Comparison of ENCODE assay signal across 12 cellular contexts in genomic region chr2:20592106-20593071, GRCh38. TPM values are rescaled to one million over a fixed set of nuclear protein-coding genes. Genes with fewer than 3 reads are reported as not detected.
DNase-seq lines count a peak whose midpoint lies in the region; ATAC-seq and TF ChIP-seq lines count a peak whose summit lies in the region.
"Had no signal": no experiment of that assay in that cellular context is flagged by ENCODE, and none has a peak within 500 bp of the region (broad histone marks: within the 10 kb centered on the region; RNA-seq: fewer than 3 reads in every experiment).

No MANE protein-coding gene starts in this region.

- no peak overlapping the region for H3K9ac ChIP-seq in mesenchymal stem cell (ENCODE audit: low read length)

- TF ChIP-seq CTCF in right atrium auricular region (IDR thresholded peaks at IDR 0.05) = no peak
- TF ChIP-seq CTCF in ascending aorta (IDR thresholded peaks at IDR 0.05) = no peak

- peaks cover 3 to 71% of the 10 kb centered on the region in 2 donors for H3K4me1 ChIP-seq in right atrium auricular region
- peaks cover 9 to 22% of the 10 kb centered on the region in 2 donors for H3K4me1 ChIP-seq in ascending aorta
- peaks cover 47% of the 10 kb centered on the region for H3K4me1 ChIP-seq in mesenchymal stem cell (ENCODE audit: control insufficient read depth, insufficient read depth, low read depth, low read length)
- H3K4me1 ChIP-seq in aorta (ENCODE audit: control insufficient read depth in 1 of 2, insufficient read depth in 2 of 2, low read length in 2 of 2) = peaks cover 0 to 4% of the 10 kb centered on the region in 2 donors

- H4K91ac ChIP-seq in mesenchymal stem cell (ENCODE audit: low read length) = peak overlapping the region; percentile 93

- H3K4me2 ChIP-seq in mesenchymal stem cell (ENCODE audit: low read length, poor library complexity, severe bottlenecking) = no peak overlapping the region

- no peak overlapping the region for H2AFZ ChIP-seq in mesenchymal stem cell (ENCODE audit: low read depth, low read length)

- no peaks in the 10 kb centered on the region for H3K79me1 ChIP-seq in mesenchymal stem cell (replicated peaks; ENCODE audit: low read length, poor library complexity, severe bottlenecking)

- intact Hi-C loops in left cardiac atrium (cut with DNase I) = no loop called here
- intact Hi-C loops in ascending aorta (cut with DNase I) = no loop called here
- intact Hi-C loops in aorta (cut with DNase I) = no loop called here

- H2BK120ac ChIP-seq in mesenchymal stem cell (ENCODE audit: low read depth, low read length) = peak overlapping the region; percentile 97

- no peak overlapping the region for H3K23ac ChIP-seq in mesenchymal stem cell (ENCODE audit: low read length in 2 of 2)

- DNase-seq in left cardiac atrium (peak; percentile 18), right atrium auricular region (ENCODE audit: low spot score) (no peak), ascending aorta (ENCODE audit: low spot score in 2 of 2) (peak; percentile 5 to 61), mesenchymal stem cell (no peak), aorta (peak; percentile 48 to 70), NCI-H2081 treated with DMSO at 0.1 percent for 48 hours (lab: John Stamatoyannopoulos, UW) (no peak), NCI-H146 (lab: John Stamatoyannopoulos, UW) (no peak), NCI-H1417 (lab: John Stamatoyannopoulos, UW) (no peak)
- DNase-seq: amygdala, NCI-H2171 treated with DMSO at 0.1 percent for 48 hours, occipital lobe had no signal

- H3K27me3 ChIP-seq in right atrium auricular region = no peaks in the 10 kb centered on the region
- no peaks in the 10 kb centered on the region for H3K27me3 ChIP-seq in ascending aorta
- no peaks in the 10 kb centered on the region for H3K27me3 ChIP-seq in mesenchymal stem cell (ENCODE audit: control insufficient read depth in 1 of 2, insufficient read depth in 1 of 2, low read length in 2 of 2)
- no peaks in the 10 kb centered on the region for H3K27me3 ChIP-seq in aorta (ENCODE audit: control insufficient read depth in 1 of 2, insufficient read depth in 2 of 2, low read length in 1 of 2)
- H3K27me3 ChIP-seq: thyroid gland had no signal

- H2AK5ac ChIP-seq in mesenchymal stem cell (ENCODE audit: low read length, severe bottlenecking) = peak overlapping the region; percentile 42

- peak overlapping the region; percentile 68 for H2BK5ac ChIP-seq in mesenchymal stem cell (ENCODE audit: low read depth, low read length, poor library complexity, severe bottlenecking)

- no peak overlapping the region for H3K4me3 ChIP-seq in right atrium auricular region
- H3K4me3 ChIP-seq in ascending aorta = no peak overlapping the region
- no peak overlapping the region for H3K4me3 ChIP-seq in mesenchymal stem cell (ENCODE audit: insufficient read depth in 1 of 2, low read depth in 1 of 2, low read length in 2 of 2)
- H3K4me3 ChIP-seq in aorta (ENCODE audit: low read length in 2 of 2) = no peak overlapping the region
- H3K4me3 ChIP-seq: thyroid gland had no signal

- H4K8ac ChIP-seq in mesenchymal stem cell (ENCODE audit: low read length) = peak overlapping the region; percentile 69

- H3K36me3 ChIP-seq in right atrium auricular region (no peaks in the 10 kb centered on the region), ascending aorta (no peaks in the 10 kb centered on the region), mesenchymal stem cell (ENCODE audit: control insufficient read depth in 1 of 2, insufficient read depth in 2 of 2, low read depth in 1 of 2, low read length in 2 of 2) (no peaks in the 10 kb centered on the region), aorta (ENCODE audit: control insufficient read depth in 1 of 2, insufficient read depth in 2 of 2, low read length in 1 of 2) (no peaks in the 10 kb centered on the region)
- H3K36me3 ChIP-seq: thyroid gland had no signal

- ATAC-seq in left cardiac atrium (no peak), aorta (ENCODE audit: low FRiP score) (no peak)

- peak overlapping the region; percentile 39 for H2BK15ac ChIP-seq in mesenchymal stem cell (ENCODE audit: low read depth, poor library complexity, severe bottlenecking)

- WGBS in mesenchymal stem cell = 91% methylated on average over 21 of the region's 22 CpGs
- WGBS in aorta, 2 donors = 91 to 92% methylated on average over 22 of the region's 22 CpGs

- peak overlapping the region; percentile 90 to 91 for H3K18ac ChIP-seq in mesenchymal stem cell (ENCODE audit: low read depth in 1 of 2, low read length in 2 of 2)

- H3K4ac ChIP-seq in mesenchymal stem cell (ENCODE audit: low read depth in 1 of 2, low read length in 2 of 2) = peak overlapping the region; percentile 49 to 56

- H3K27ac ChIP-seq in right atrium auricular region (peak overlapping the region in 1 of 2 donors; percentile 60), ascending aorta (no peak overlapping the region), mesenchymal stem cell (ENCODE audit: low read length, poor library complexity, severe bottlenecking) (peak overlapping the region; percentile 74), aorta (ENCODE audit: low read depth in 1 of 2, low read length in 2 of 2) (no peak overlapping the region)

- peak overlapping the region; percentile 87 to 91 for H2BK12ac ChIP-seq in mesenchymal stem cell (ENCODE audit: low read length in 2 of 2)

- H3K9me3 ChIP-seq in right atrium auricular region (no peaks in the 10 kb centered on the region), ascending aorta (no peaks in the 10 kb centered on the region), mesenchymal stem cell (ENCODE audit: control insufficient read depth, low read length) (no peaks in the 10 kb centered on the region), aorta (ENCODE audit: control insufficient read depth, low read length) (no peaks in the 10 kb centered on the region)
- H3K9me3 ChIP-seq: thyroid gland had no signal

- no peak overlapping the region for H3K14ac ChIP-seq in mesenchymal stem cell (ENCODE audit: low read length in 2 of 2)

RNA-seq across cellular contexts. Expression of gene HS1BP3, which starts 58.5 kb away (rescaled TPM):
- total RNA-seq in left cardiac atrium (10 to 100 TPM; 19.8 to 21.4 TPM), right atrium auricular region (10 to 100 TPM; 19.5 to 26.0 TPM), ascending aorta (40.0 TPM), aorta (10 to 100 TPM; 34.8 to 42.3 TPM)
- 42.4 TPM for polyA plus RNA-seq in mesenchymal stem cell (2013, experiment 1 of 2)
- polyA plus RNA-seq in mesenchymal stem cell (2013, experiment 2 of 2) = 39.8 TPM
- polyA plus RNA-seq in aorta = 10 to 100 TPM; 27.5 to 33.6 TPM

Comparison
In these comparisons a context has a peak if more than half of its experiments do, and no peak if none do; other contexts are left out.
1. DNase-seq: peak in left cardiac atrium (single experiment), ascending aorta (2 of 2) and aorta (2 of 2); none in right atrium auricular region (single experiment), mesenchymal stem cell (single experiment), NCI-H2081 treated with DMSO at 0.1 percent for 48 hours (single experiment), NCI-H146 (single experiment) and NCI-H1417 (0 of 3).